Comparison of ENCODE assay signal across 9 cellular contexts in genomic region chr1:40384887-40385286, GRCh38. TPM values are rescaled to one million over a fixed set of nuclear protein-coding genes. Genes with fewer than 3 reads are reported as not detected.
DNase-seq lines count a peak whose midpoint lies in the region; ATAC-seq and TF ChIP-seq lines count a peak whose summit lies in the region.
"Had no signal": no experiment of that assay in that cellular context is flagged by ENCODE, and none has a peak within 500 bp of the region (broad histone marks: within the 10 kb centered on the region; RNA-seq: fewer than 3 reads in every experiment).

No MANE protein-coding gene starts in this region.

- H3K27ac ChIP-seq in right atrium auricular region, result peak overlapping the region; percentile 57 to 59
- H3K27ac ChIP-seq in angular gyrus (ENCODE audit: low read depth, low read length), result peak overlapping the region; percentile 65

- peak overlapping the region; percentile 76 to 97 (median 85) for H3K4me3 Mint-ChIP-seq in naive thymus-derived CD8-positive, alpha-beta T cell

- peaks cover 0 to 44% of the 10 kb centered on the region in 2 donors for H3K4me1 ChIP-seq in right atrium auricular region

- POLR2A ChIA-PET in naive thymus-derived CD8-positive, alpha-beta T cell (lab: Charles Lee), result interaction anchor here (0.6 to 15.9 kb wide), 12 partner anchors 8 to 345 kb away, joined by 3 to 384 read pairs (median 8); partner anchors contain the start of genes CAP1, SMAP2 and ZFP69B

- intact Hi-C loops in left ventricle myocardium superior (cut with micrococcal nuclease), result no loop called here

- ATAC-seq in left ventricle myocardium superior (no peak), GM19467 (IDR thresholded peaks at IDR 0.05; ENCODE audit: unreplicated experiment) (no peak), GM21447 (IDR thresholded peaks at IDR 0.05; ENCODE audit: unreplicated experiment) (no peak)
- ATAC-seq in naive thymus-derived CD8-positive, alpha-beta T cell, result no peak

- H3K9me3 Mint-ChIP-seq in naive thymus-derived CD8-positive, alpha-beta T cell, result no peaks in the 10 kb centered on the region

- DNase-seq in right atrium auricular region (ENCODE audit: low spot score) (no peak), left ventricle myocardium superior (no peak), NCI-H2081 (lab: John Stamatoyannopoulos, UW) (no peak), CD1c-positive myeloid dendritic cell (ENCODE audit: extremely low spot score) (no peak)
- DNase-seq in naive thymus-derived CD8-positive, alpha-beta T cell, result no peak
- DNase-seq: NCI-H510A had no signal

- TF ChIP-seq CTCF in right atrium auricular region (IDR thresholded peaks at IDR 0.05), result no peak

- peaks cover 0 to 32% (median 27%) of the 10 kb centered on the region in 3 donors for H3K36me3 Mint-ChIP-seq in naive thymus-derived CD8-positive, alpha-beta T cell

- H3K27me3 Mint-ChIP-seq in naive thymus-derived CD8-positive, alpha-beta T cell, result no peaks in the 10 kb centered on the region

- H3K4me3 ChIP-seq in right atrium auricular region, result no peak overlapping the region

- H3K27me3 ChIP-seq in right atrium auricular region, result no peaks in the 10 kb centered on the region

- H3K27ac Mint-ChIP-seq in naive thymus-derived CD8-positive, alpha-beta T cell, result peak overlapping the region; percentile 97 to 100 (median 99)

- H3K9me3 ChIP-seq in right atrium auricular region, result no peaks in the 10 kb centered on the region

- H3K36me3 ChIP-seq in right atrium auricular region, result no peaks in the 10 kb centered on the region

- H3K4me1 Mint-ChIP-seq in naive thymus-derived CD8-positive, alpha-beta T cell, result peaks cover 49 to 96% (median 82%) of the 10 kb centered on the region in 4 donors

RNA-seq across cellular contexts. Expression of gene SMAP2, which starts 11.4 kb away (rescaled TPM):
- total RNA-seq in right atrium auricular region (10 to 100 TPM; 19.8 to 20.8 TPM), left ventricle myocardium superior (15.1 TPM)
- total RNA-seq in naive thymus-derived CD8-positive, alpha-beta T cell, result 100 to 1,000 TPM; 154 to 160 TPM
- polyA plus RNA-seq in naive thymus-derived CD8-positive, alpha-beta T cell, result 100 to 1,000 TPM; 297 to 506 (median 298) TPM
